In genomic region chr1:153916297-153916696, GRCh38 we compare ENCODE assay signal across 20 cellular contexts.
"Had no signal": no experiment of that assay in that cellular context is flagged by ENCODE, and none has a peak within 500 bp of the region (broad histone marks: within the 10 kb centered on the region; RNA-seq: fewer than 3 reads in every experiment).

No MANE protein-coding gene starts in this region.

- H3K4me3 Mint-ChIP-seq: activated CD4-positive, alpha-beta T cell treated with anti-CD3 and anti-CD28 coated beads, Interleukin-2, amount 10 ng/mL, durations not matched to agents 7 days and 5 days; activated naive CD4-positive, alpha-beta T cell treated with anti-CD3 and anti-CD28 coated beads for 36 hours; natural killer cell treated with Interleukin-12 subunit alpha and Interleukin-12 subunit beta and Interleukin-15 and Interleukin-18, amount 100 ng/mL, for 72 hours; T-cell; T-helper 2 cell treated with Interferon-gamma antibody and Interleukin-4, amounts not matched to agents 5 μg/mL and 100 μg/mL, for 36 hours had no signal

- H3K36me3 Mint-ChIP-seq: natural killer cell treated with Interleukin-12 subunit alpha and Interleukin-12 subunit beta and Interleukin-15 and Interleukin-18, amount 100 ng/mL, for 72 hours had no signal

- H3K27ac Mint-ChIP-seq: activated CD4-positive, alpha-beta T cell treated with anti-CD3 and anti-CD28 coated beads, Interleukin-2, amount 10 ng/mL, durations not matched to agents 7 days and 5 days; activated naive CD4-positive, alpha-beta T cell treated with anti-CD3 and anti-CD28 coated beads for 36 hours; T-cell; T-helper 2 cell treated with Interferon-gamma antibody and Interleukin-4, amounts not matched to agents 5 μg/mL and 100 μg/mL, for 36 hours had no signal

- DNase-seq: activated CD4-positive, alpha-beta T cell treated with anti-CD3 and anti-CD28 coated beads, Interleukin-2, amount 10 ng/mL, durations not matched to agents 7 days and 5 days; activated CD8-positive, alpha-beta memory T cell treated with anti-CD3 and anti-CD28 coated beads, Interleukin-2, amount 50 U/mL, for 4 hours; activated effector memory CD4-positive, alpha-beta T cell treated with Interleukin-2 at 50 U/mL for 16 hours; activated naive CD4-positive, alpha-beta T cell treated with anti-CD3 and anti-CD28 coated beads for 36 hours; activated T-cell treated with anti-CD3 and anti-CD28 coated beads, Interleukin-2, amount 50 U/mL, for 48 hours; anterior cingulate cortex; dermis blood vessel endothelial cell; effector CD4-positive, alpha-beta T cell; islet precursor cell; left ventricle myocardium inferior; mucosa of descending colon; right cardiac atrium; stimulated activated CD4-positive, alpha-beta T cell treated with anti-CD3 and anti-CD28 coated beads, Interleukin-15, amount 100 ng/mL, for 24 hours; stimulated activated CD4-positive, alpha-beta T cell treated with anti-CD3 and anti-CD28 coated beads, Interleukin-2, amount 100 ng/mL, for 24 hours; stimulated activated naive CD4-positive, alpha-beta T cell; T-cell; testis; transverse colon had no signal

- H3K27me3 Mint-ChIP-seq: activated CD4-positive, alpha-beta T cell treated with anti-CD3 and anti-CD28 coated beads, Interleukin-2, amount 10 ng/mL, durations not matched to agents 7 days and 5 days; natural killer cell treated with Interleukin-12 subunit alpha and Interleukin-12 subunit beta and Interleukin-15 and Interleukin-18, amount 100 ng/mL, for 72 hours; T-cell had no signal

- ATAC-seq: mucosa of descending colon; natural killer cell treated with Interleukin-12 subunit alpha and Interleukin-12 subunit beta and Interleukin-15 and Interleukin-18, amount 100 ng/mL, for 72 hours; right cardiac atrium; T-cell had no signal

- H3K9me3 Mint-ChIP-seq: activated CD4-positive, alpha-beta T cell treated with anti-CD3 and anti-CD28 coated beads, Interleukin-2, amount 10 ng/mL, durations not matched to agents 7 days and 5 days; activated naive CD4-positive, alpha-beta T cell treated with anti-CD3 and anti-CD28 coated beads for 36 hours; natural killer cell treated with Interleukin-12 subunit alpha and Interleukin-12 subunit beta and Interleukin-15 and Interleukin-18, amount 100 ng/mL, for 72 hours; T-cell had no signal
